8 cellular contexts compared by ENCODE assay signal in genomic region chr6:105992315-105992961, GRCh38.
DNase-seq lines count a peak whose midpoint lies in the region; ATAC-seq, FAIRE-seq and TF ChIP-seq lines count a peak whose summit lies in the region.

No MANE protein-coding gene starts in this region.

- intact Hi-C loops in Calu3 (cut with micrococcal nuclease; ENCODE audit: unreplicated experiment) = loop anchor here (5.0 kb wide), 1 partner anchor 200 kb away; no protein-coding TSS in a partner anchor
- intact Hi-C loops in PC-3 (cut with micrococcal nuclease) = loop anchor here (5.0 kb wide), 1 partner anchor 95 kb away; the partner anchor contains the start of gene PRDM1
- intact Hi-C loops in natural killer cell (cut with micrococcal nuclease) = loop anchor here (2.0 to 10.0 kb wide), 4 partner anchors 106 to 532 kb away; no protein-coding TSS in a partner anchor

- peak overlapping the region; percentile 88 for H3K4me2 ChIP-seq in PC-3 (ENCODE audit: low read length)

- H3K36me3 Mint-ChIP-seq in Calu3 (ENCODE audit: insufficient read depth, unreplicated experiment) (peaks cover 34% of the 10 kb centered on the region), natural killer cell (no peaks in the 10 kb centered on the region)
- H3K36me3 Mint-ChIP-seq in activated T-cell treated with anti-CD3 and anti-CD28 coated beads, Interleukin-2, amount 50 U/mL, for 72 hours (ENCODE audit: insufficient read depth in 2 of 2) = peaks cover 0 to 3% of the 10 kb centered on the region in 2 donors
- no peaks in the 10 kb centered on the region for H3K36me3 Mint-ChIP-seq in stimulated activated naive B cell treated with anti-CD40 and anti-IgM and Interleukin-4, amounts not matched to agents 10 μg/mL and 1 μg/mL and 100 μg/mL, for 72 hours

- no peaks in the 10 kb centered on the region for H3K9me3 ChIP-seq in PC-3 (ENCODE audit: low read length)

- H3K9me3 Mint-ChIP-seq in Calu3 (ENCODE audit: low read depth, unreplicated experiment) (no peaks in the 10 kb centered on the region), natural killer cell (no peaks in the 10 kb centered on the region)
- no peaks in the 10 kb centered on the region for H3K9me3 Mint-ChIP-seq in activated T-cell treated with anti-CD3 and anti-CD28 coated beads, Interleukin-2, amount 50 U/mL, for 72 hours
- no peaks in the 10 kb centered on the region for H3K9me3 Mint-ChIP-seq in stimulated activated naive B cell treated with anti-CD40 and anti-IgM and Interleukin-4, amounts not matched to agents 10 μg/mL and 1 μg/mL and 100 μg/mL, for 72 hours

- H3K27me3 Mint-ChIP-seq in Calu3 (ENCODE audit: unreplicated experiment) (peaks cover 47% of the 10 kb centered on the region), natural killer cell (ENCODE audit: low read depth in 2 of 2) (peaks cover 53 to 66% of the 10 kb centered on the region in 2 donors)
- peaks cover 80% of the 10 kb centered on the region for H3K27me3 Mint-ChIP-seq in activated T-cell treated with anti-CD3 and anti-CD28 coated beads, Interleukin-2, amount 50 U/mL, for 72 hours (ENCODE audit: low read depth)
- peaks cover 22 to 34% of the 10 kb centered on the region in 2 donors for H3K27me3 Mint-ChIP-seq in stimulated activated naive B cell treated with anti-CD40 and anti-IgM and Interleukin-4, amounts not matched to agents 10 μg/mL and 1 μg/mL and 100 μg/mL, for 72 hours

- H3K79me2 ChIP-seq in PC-3 (ENCODE audit: low read length) = no peaks in the 10 kb centered on the region

- 0 out of 2 replicates have a peak, but pooled peaks cover 14% of the 10 kb centered on the region for H3K4me1 ChIP-seq in PC-3 (ENCODE audit: insufficient read depth, low read length)

- H3K4me1 Mint-ChIP-seq in Calu3 (ENCODE audit: low read depth, unreplicated experiment) = no peaks in the 10 kb centered on the region
- peaks cover 36% of the 10 kb centered on the region for H3K4me1 Mint-ChIP-seq in activated T-cell treated with anti-CD3 and anti-CD28 coated beads, Interleukin-2, amount 50 U/mL, for 72 hours (ENCODE audit: low read depth)
- peaks cover 33% of the 10 kb centered on the region in 2 donors for H3K4me1 Mint-ChIP-seq in natural killer cell
- H3K4me1 Mint-ChIP-seq in stimulated activated naive B cell treated with anti-CD40 and anti-IgM and Interleukin-4, amounts not matched to agents 10 μg/mL and 1 μg/mL and 100 μg/mL, for 72 hours = peaks cover 15 to 29% of the 10 kb centered on the region in 2 donors

- H2AFZ ChIP-seq in PC-3 (ENCODE audit: low read length) = peak overlapping the region; percentile 100

- H3K4me3 Mint-ChIP-seq in Calu3 (ENCODE audit: low read depth, unreplicated experiment) (peak overlapping the region; percentile 87), natural killer cell (peak overlapping the region; percentile 99)
- peak overlapping the region; percentile 94 to 98 for H3K4me3 Mint-ChIP-seq in activated T-cell treated with anti-CD3 and anti-CD28 coated beads, Interleukin-2, amount 50 U/mL, for 72 hours
- peak overlapping the region; percentile 97 to 98 for H3K4me3 Mint-ChIP-seq in stimulated activated naive B cell treated with anti-CD40 and anti-IgM and Interleukin-4, amounts not matched to agents 10 μg/mL and 1 μg/mL and 100 μg/mL, for 72 hours

- no peaks in the 10 kb centered on the region for H3K36me3 ChIP-seq in PC-3 (ENCODE audit: low read depth, low read length)

- no peak overlapping the region for H3K27ac ChIP-seq in PC-3 (ENCODE audit: low read length)

- peak; percentile 78 for FAIRE-seq in HTR-8/SVneo (lab: Jason Lieb, UNC)

- H3K27ac Mint-ChIP-seq in Calu3 (ENCODE audit: unreplicated experiment) (peak overlapping the region; percentile 70), natural killer cell (peak overlapping the region; percentile 86 to 89)
- H3K27ac Mint-ChIP-seq in activated T-cell treated with anti-CD3 and anti-CD28 coated beads, Interleukin-2, amount 50 U/mL, for 72 hours = peak overlapping the region; percentile 86
- H3K27ac Mint-ChIP-seq in stimulated activated naive B cell treated with anti-CD40 and anti-IgM and Interleukin-4, amounts not matched to agents 10 μg/mL and 1 μg/mL and 100 μg/mL, for 72 hours = peak overlapping the region; percentile 98

- H3K27me3 ChIP-seq in PC-3 (ENCODE audit: low read length) = no peaks in the 10 kb centered on the region

- H3F3A ChIP-seq in PC-3 (ENCODE audit: low read length, unreplicated experiment) = no peaks in the 10 kb centered on the region

- H3K9ac ChIP-seq in PC-3 (ENCODE audit: low read length) = peak overlapping the region; percentile 66

- no peaks in the 10 kb centered on the region for H4K20me1 ChIP-seq in PC-3 (ENCODE audit: low read length)

- POLR2A ChIA-PET in PC-3 (lab: Charles Lee; ENCODE audit: unreplicated experiment) = interaction anchor here (0.6 kb wide), 1 partner anchor 18 kb away, joined by 3 read pairs; no protein-coding TSS in a partner anchor

- peak; percentile 74 for ATAC-seq in GM21390 (IDR thresholded peaks at IDR 0.05; ENCODE audit: unreplicated experiment)
- peak; percentile 93 for ATAC-seq in PC-3
- peak; percentile 88 to 90 for ATAC-seq in activated T-cell treated with anti-CD3 and anti-CD28 coated beads, Interleukin-2, amount 50 U/mL, for 72 hours (replicated peaks in 1 of 2)
- ATAC-seq in natural killer cell = peak; percentile 83 to 91 (median 90)
- ATAC-seq in stimulated activated naive B cell treated with anti-CD40 and anti-IgM and Interleukin-4, amounts not matched to agents 10 μg/mL and 1 μg/mL and 100 μg/mL, for 72 hours (replicated peaks) = peak; percentile 90 to 94

- CTCF ChIA-PET in Calu3 (lab: Charles Lee) = interaction anchor here (0.6 to 1.2 kb wide), 9 partner anchors 12 to 561 kb away, joined by 3 to 6 read pairs (median 3); no protein-coding TSS in a partner anchor
- CTCF ChIA-PET in PC-3 (lab: Charles Lee) = interaction anchor here (0.5 kb wide), 1 partner anchor 561 kb away, joined by 3 read pairs; no protein-coding TSS in a partner anchor

- H3K9me2 ChIP-seq in PC-3 (replicated peaks; ENCODE audit: low read length) = no peaks in the 10 kb centered on the region

- no TSS peak for BruUV-seq in Calu3 (replicated peaks; lab: Mats Ljungman, UMichigan)
- no TSS peak for BruUV-seq in PC-3 (replicated peaks; lab: Mats Ljungman, UMichigan)

- DNase-seq in Calu3 (peak; percentile 90), HTR-8/SVneo (ENCODE audit: insufficient read length, low spot score) (peak; percentile 87), PC-3 (peak; percentile 72), fibroblast of gingiva (ENCODE audit: low read depth) (peak; percentile 80), natural killer cell (peak; percentile 83)
- DNase-seq in activated T-cell treated with anti-CD3 and anti-CD28 coated beads, Interleukin-2, amount 50 U/mL, for 72 hours = peak; percentile 89 to 94
- DNase-seq in stimulated activated naive B cell treated with anti-CD40 and anti-IgM and Interleukin-4, amounts not matched to agents 10 μg/mL and 1 μg/mL and 100 μg/mL, for 72 hours = peak; percentile 86

- peak overlapping the region; percentile 85 for H3K4me3 ChIP-seq in PC-3 (ENCODE audit: low read length)

- TF ChIP-seq CTCF in Calu3 (IDR thresholded peaks at IDR 0.05; ENCODE audit: unreplicated experiment) (no peak), PC-3 (conservative IDR thresholded peaks at IDR 0.05; ENCODE audit: low read depth, low read length) (no peak), natural killer cell (IDR thresholded peaks at IDR 0.05) (no peak)
